In genomic region chr10:30671011-30671616, GRCh38 we compare ENCODE assay signal across 8 cellular contexts. TPM values are rescaled to one million over a fixed set of nuclear protein-coding genes. Genes with fewer than 3 reads are reported as not detected.
A peak's percentile ranks its signal among the peaks of the same experiment; 100 is the strongest.
DNase-seq lines count a peak whose midpoint lies in the region; ATAC-seq, FAIRE-seq and TF ChIP-seq lines count a peak whose summit lies in the region.

No MANE protein-coding gene starts in this region.

- peaks cover 31% of the 10 kb centered on the region for H3K4me1 Mint-ChIP-seq in activated CD4-positive, alpha-beta memory T cell treated with anti-CD3 and anti-CD28 coated beads for 36 hours (ENCODE audit: low read depth)

- H3K27ac Mint-ChIP-seq in activated CD4-positive, alpha-beta memory T cell treated with anti-CD3 and anti-CD28 coated beads for 36 hours = peak overlapping the region; percentile 52

- FAIRE-seq in H54 (lab: Jason Lieb, UNC) = peak; percentile 88

- peak overlapping the region; percentile 77 for H3K4me2 ChIP-seq in osteoblast (ENCODE audit: insufficient read depth, low read length)

- no peaks in the 10 kb centered on the region for H3K9me3 ChIP-seq in osteoblast (ENCODE audit: low read depth, low read length)

- H3K9me3 Mint-ChIP-seq in activated CD4-positive, alpha-beta memory T cell treated with anti-CD3 and anti-CD28 coated beads for 36 hours = no peaks in the 10 kb centered on the region

- no peaks in the 10 kb centered on the region for H3K36me3 ChIP-seq in osteoblast (ENCODE audit: insufficient read depth, low read length)

- peak; percentile 26 for DNase-seq in DMS79 treated with DMSO at 0.1 percent for 48 hours (lab: John Stamatoyannopoulos, UW)
- DNase-seq in DMS79 (lab: John Stamatoyannopoulos, UW) = no peak
- DNase-seq in H54 (ENCODE audit: insufficient read length, low spot score) = peak; percentile 19
- peak; percentile 38 for DNase-seq in NCI-H2227 treated with DMSO at 0.1 percent for 48 hours (lab: John Stamatoyannopoulos, UW)
- no peak for DNase-seq in activated CD4-positive, alpha-beta memory T cell treated with anti-CD3 and anti-CD28 coated beads for 36 hours
- peak; percentile 65 to 89 for DNase-seq in foreskin fibroblast
- no peak for DNase-seq in osteoblast (ENCODE audit: insufficient read length, low spot score, missing footprints)

- H3K79me2 ChIP-seq in osteoblast (ENCODE audit: insufficient read depth, low read length) = no peaks in the 10 kb centered on the region

- no peak for TF ChIP-seq POLR2A in H54 (IDR thresholded peaks at IDR 0.05; ENCODE audit: low read depth, low read length)

- POLR2A ChIA-PET in activated CD4-positive, alpha-beta memory T cell treated with anti-CD3 and anti-CD28 coated beads for 36 hours (lab: Charles Lee) = interaction anchor here (0.6 to 2.1 kb wide), 4 partner anchors 10 to 936 kb away, joined by 3 to 7 read pairs (median 3); no protein-coding TSS in a partner anchor

- peaks cover 16% of the 10 kb centered on the region for H3K4me1 ChIP-seq in osteoblast (ENCODE audit: insufficient read depth, low read length)

- no peaks in the 10 kb centered on the region for H3K36me3 Mint-ChIP-seq in activated CD4-positive, alpha-beta memory T cell treated with anti-CD3 and anti-CD28 coated beads for 36 hours

- H3K4me3 ChIP-seq in foreskin fibroblast (ENCODE audit: low read depth in 1 of 2, low read length in 2 of 2) (peak overlapping the region in 1 of 2 donors; percentile 31), osteoblast (ENCODE audit: insufficient read depth, low read length) (peak overlapping the region; percentile 62)

- TF ChIP-seq CTCF in foreskin fibroblast (IDR thresholded peaks at IDR 0.05; ENCODE audit: low read depth, low read length) = peak; percentile 60
- peak; percentile 71 for TF ChIP-seq CTCF in osteoblast (IDR thresholded peaks at IDR 0.05; ENCODE audit: extremely low read depth, low read depth, low read length)

- H2AFZ ChIP-seq in osteoblast (ENCODE audit: low read length) = peak overlapping the region; percentile 82

- peak overlapping the region; percentile 49 for H3K4me3 Mint-ChIP-seq in activated CD4-positive, alpha-beta memory T cell treated with anti-CD3 and anti-CD28 coated beads for 36 hours

- ATAC-seq in HG02588 (IDR thresholded peaks at IDR 0.05; ENCODE audit: unreplicated experiment) = no peak

- no peaks in the 10 kb centered on the region for H3K27me3 ChIP-seq in osteoblast (ENCODE audit: insufficient read depth, low read length)

- intact Hi-C loops in activated CD4-positive, alpha-beta memory T cell treated with anti-CD3 and anti-CD28 coated beads for 36 hours (cut with micrococcal nuclease) = no loop called here

- CTCF ChIA-PET in activated CD4-positive, alpha-beta memory T cell treated with anti-CD3 and anti-CD28 coated beads for 36 hours (lab: Charles Lee) = interaction anchor here (0.6 to 4.3 kb wide), 35 partner anchors 10 to 1266 kb away, joined by 3 to 62 read pairs (median 4); no protein-coding TSS in a partner anchor

- H3K27me3 Mint-ChIP-seq in activated CD4-positive, alpha-beta memory T cell treated with anti-CD3 and anti-CD28 coated beads for 36 hours = peaks cover 17% of the 10 kb centered on the region

- peak overlapping the region; percentile 28 for H3K27ac ChIP-seq in osteoblast (ENCODE audit: low read depth, low read length)

- H4K20me1 ChIP-seq in osteoblast (ENCODE audit: insufficient read depth, low read length) = no peaks in the 10 kb centered on the region

RNA-seq across cellular contexts. Expression of gene LYZL2, which starts 41.6 kb away (rescaled TPM):
- total RNA-seq in activated CD4-positive, alpha-beta memory T cell treated with anti-CD3 and anti-CD28 coated beads for 36 hours = not detected
- total RNA-seq in osteoblast = not detected in 2 replicates

Comparison
In these comparisons a context has a peak if more than half of its experiments do, and no peak if none do; other contexts are left out.
1. DNase-seq: peak in DMS79 treated with DMSO at 0.1 percent for 48 hours (single experiment), H54 (single experiment), NCI-H2227 treated with DMSO at 0.1 percent for 48 hours (single experiment) and foreskin fibroblast (2 of 2); none in DMS79 (single experiment), activated CD4-positive, alpha-beta memory T cell treated with anti-CD3 and anti-CD28 coated beads for 36 hours (single experiment) and osteoblast (single experiment).